ENCODE assay signal across 16 cellular contexts in the genomic region with DNA sequence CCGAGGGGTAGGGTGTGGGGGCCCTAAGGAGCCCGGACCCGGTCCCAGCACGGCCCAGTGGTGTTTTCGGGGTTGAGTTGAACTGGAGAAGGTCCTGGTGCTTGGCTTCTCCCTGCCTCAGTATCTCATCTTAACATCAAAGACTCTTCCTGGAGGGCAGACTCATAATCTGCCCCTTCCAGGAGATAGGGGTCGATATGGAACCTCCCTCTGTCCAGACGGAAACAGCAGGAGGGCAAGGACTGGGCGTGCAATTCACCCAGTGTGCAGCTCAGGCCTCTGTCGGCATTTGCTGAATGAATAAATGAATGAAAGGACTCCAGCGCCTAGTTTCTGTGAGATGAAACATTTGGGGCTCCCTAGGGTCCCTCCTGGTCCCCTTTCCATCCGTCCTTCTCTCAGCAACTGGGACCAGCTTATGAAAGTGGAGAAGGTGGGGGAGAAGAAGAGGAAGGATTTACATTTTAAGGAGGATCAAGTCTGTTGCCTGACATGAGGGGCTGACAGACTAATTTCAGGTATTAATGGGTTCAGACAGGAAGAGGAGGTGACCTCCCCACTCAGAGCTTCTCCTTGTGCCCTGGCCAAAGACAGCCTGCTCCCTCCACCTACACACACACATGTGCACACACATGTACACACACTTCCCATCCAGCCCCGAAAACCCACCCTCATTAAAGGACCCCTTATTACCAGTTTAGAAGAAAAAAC. TPM values are rescaled to one million over a fixed set of nuclear protein-coding genes. Genes with fewer than 3 reads are reported as not detected.
DNase-seq lines count a peak whose midpoint lies in the region; ATAC-seq, FAIRE-seq and TF ChIP-seq lines count a peak whose summit lies in the region.
"Had no signal": no experiment of that assay in that cellular context is flagged by ENCODE, and none has a peak within 500 bp of the region (broad histone marks: within the 10 kb centered on the region; RNA-seq: fewer than 3 reads in every experiment).

No MANE protein-coding gene starts in this region.

- H3K4me3 Mint-ChIP-seq in Caco-2 (ENCODE audit: unreplicated experiment) (peak overlapping the region; percentile 40), natural killer cell (peak overlapping the region; percentile 37)

- BruUV-seq in Caco-2 (replicated peaks; lab: Mats Ljungman, UMichigan) (no TSS peak), K562 (replicated peaks; lab: Mats Ljungman, UMichigan) (no TSS peak), OCI-LY7 (replicated peaks; lab: Mats Ljungman, UMichigan) (no TSS peak)

- CTCF ChIA-PET in Caco-2 (lab: Charles Lee) (interaction anchor here (0.7 to 2.7 kb wide), 2 partner anchors 10 to 803 kb away, joined by 3 to 10 read pairs; no protein-coding TSS in a partner anchor), K562 (lab: Yijun Ruan, JAX; ENCODE audit: low intra/inter-chr PET ratio) (no interaction called here), OCI-LY7 (lab: Charles Lee; ENCODE audit: unreplicated experiment) (no interaction called here)

- H3K27ac ChIP-seq in K562 (ENCODE audit: extremely low read depth, low read depth, low read length) (no peak overlapping the region), suprapubic skin (no peak overlapping the region), OCI-LY7 (ENCODE audit: low read depth, low read length, poor library complexity, severe bottlenecking) (no peak overlapping the region)
- H3K27ac ChIP-seq: BLaER1 treated with 17β-estradiol and CSF1 and Interleukin-3, amounts not matched to agents 10 nM and 100 nM; right atrium auricular region had no signal

- DNase-seq in Caco-2 (no peak), K562 (ENCODE audit: extremely low read depth in 1 of 4, low spot score in 3 of 4) (no peak), natural killer cell (no peak), suprapubic skin (ENCODE audit: low spot score in 2 of 2) (no peak), OCI-LY7 (ENCODE audit: low spot score) (no peak)
- DNase-seq: head of caudate nucleus, NCI-H1105, SIG-M5, trophoblast cell had no signal

- H3K9ac ChIP-seq in K562 (ENCODE audit: insufficient read depth in 1 of 2, low read depth in 2 of 2, low read length in 2 of 2) = no peak overlapping the region

- H3K27ac Mint-ChIP-seq in Caco-2 (ENCODE audit: unreplicated experiment) = no peak overlapping the region
- H3K27ac Mint-ChIP-seq in natural killer cell = no peak overlapping the region

- no peak for TF ChIP-seq CTCF in Caco-2 (IDR thresholded peaks at IDR 0.05; ENCODE audit: insufficient read depth in 1 of 2, low read depth in 1 of 2, low read length in 1 of 2, severe bottlenecking in 1 of 2, unreplicated experiment in 1 of 2)
- TF ChIP-seq CTCF in K562 (IDR thresholded peaks at IDR 0.05 in 2 of 3, conservative IDR thresholded peaks at IDR 0.05 in 1 of 3; ENCODE audit: insufficient read depth in 2 of 3, low read depth in 1 of 3, low read length in 3 of 3) = no peak
- no peak for TF ChIP-seq CTCF in natural killer cell (IDR thresholded peaks at IDR 0.05)
- no peak for TF ChIP-seq CTCF in suprapubic skin (IDR thresholded peaks at IDR 0.05)
- no peak for TF ChIP-seq CTCF in OCI-LY7 (conservative IDR thresholded peaks at IDR 0.05; ENCODE audit: low read length)

- peaks cover 10% of the 10 kb centered on the region for H3K36me3 Mint-ChIP-seq in Caco-2 (ENCODE audit: insufficient read depth, unreplicated experiment)
- H3K36me3 Mint-ChIP-seq in natural killer cell = no peaks in the 10 kb centered on the region

- 21% methylated on average over 11 of the region's 12 CpGs for WGBS in K562 (ENCODE audit: insufficient coverage, low coverage, missing lambda C conversion rate)
- 74% methylated on average over 6 of the region's 12 CpGs for WGBS in suprapubic skin

- no peaks in the 10 kb centered on the region for H3K4me1 ChIP-seq in Caco-2
- peaks cover 6 to 52% of the 10 kb centered on the region in 2 experiments; a peak in 3 of 5 replicates for H3K4me1 ChIP-seq in K562 (replicated peaks in 1 of 2; ENCODE audit: control insufficient read depth in 2 of 2, insufficient read depth in 2 of 2, low read length in 2 of 2)
- peaks cover 43% of the 10 kb centered on the region for H3K4me1 ChIP-seq in suprapubic skin
- peaks cover 49% of the 10 kb centered on the region for H3K4me1 ChIP-seq in OCI-LY7 (ENCODE audit: insufficient read depth, low read length, poor library complexity, severe bottlenecking)

- FAIRE-seq in K562 (lab: Jason Lieb, UNC) = peak; percentile 65

- H4K20me1 ChIP-seq in K562 (replicated peaks; ENCODE audit: control insufficient read depth, insufficient read depth, low read length) (peaks cover 9% of the 10 kb centered on the region; the same call in 1 of the 2 replicates), OCI-LY7 (ENCODE audit: insufficient read depth, low read length) (0 out of 2 replicates have a peak, but pooled peaks cover 6% of the 10 kb centered on the region)

- H3K36me3 ChIP-seq in Caco-2 (ENCODE audit: control insufficient read depth, insufficient read depth, low read length) = no peaks in the 10 kb centered on the region
- no peaks in the 10 kb centered on the region for H3K36me3 ChIP-seq in K562 (ENCODE audit: control insufficient read depth, insufficient read depth, low read length)
- H3K36me3 ChIP-seq in suprapubic skin = no peaks in the 10 kb centered on the region
- H3K36me3 ChIP-seq in OCI-LY7 (ENCODE audit: insufficient read depth, low read length) = no peaks in the 10 kb centered on the region
- H3K36me3 ChIP-seq: BLaER1 treated with 17β-estradiol and CSF1 and Interleukin-3, amounts not matched to agents 10 nM and 100 nM; right atrium auricular region had no signal

- peak; percentile 18 for TF ChIP-seq POLR2A in GM19193 (IDR thresholded peaks at IDR 0.05; ENCODE audit: extremely low read depth, insufficient read depth, insufficient read length)
- TF ChIP-seq POLR2A in K562 (conservative IDR thresholded peaks at IDR 0.05) = no peak
- TF ChIP-seq POLR2A in suprapubic skin (IDR thresholded peaks at IDR 0.05) = no peak

- no peak overlapping the region for H3K4me2 ChIP-seq in K562 (ENCODE audit: insufficient read depth, low read length)
- H3K4me2 ChIP-seq in OCI-LY7 (ENCODE audit: low read length) = no peak overlapping the region

- H2AFZ ChIP-seq in K562 (ENCODE audit: low read depth, low read length) = no peak overlapping the region
- no peak overlapping the region for H2AFZ ChIP-seq in OCI-LY7 (ENCODE audit: low read length)

- no peaks in the 10 kb centered on the region for H3K79me2 ChIP-seq in K562 (ENCODE audit: control insufficient read depth, insufficient read depth, low read length)
- no peaks in the 10 kb centered on the region for H3K79me2 ChIP-seq in OCI-LY7 (ENCODE audit: insufficient read depth, low read depth, low read length)

- POLR2A ChIA-PET in Caco-2 (lab: Charles Lee) (interaction anchor here (0.7 kb wide), 1 partner anchor 70 kb away, joined by 7 read pairs; no protein-coding TSS in a partner anchor), K562 (lab: Yijun Ruan, JAX) (no interaction called here), OCI-LY7 (lab: Charles Lee) (interaction anchor here (0.7 kb wide), 2 partner anchors 53 to 63 kb away, joined by 3 to 8 read pairs; no protein-coding TSS in a partner anchor)

- H3K4me1 Mint-ChIP-seq in Caco-2 (ENCODE audit: low read depth, unreplicated experiment) (peaks cover 7% of the 10 kb centered on the region), natural killer cell (peaks cover 0 to 31% of the 10 kb centered on the region in 2 donors)

- H3K27me3 Mint-ChIP-seq in Caco-2 (ENCODE audit: insufficient read depth, unreplicated experiment) (peaks cover 22% of the 10 kb centered on the region), natural killer cell (ENCODE audit: low read depth in 2 of 2) (peaks cover 24 to 34% of the 10 kb centered on the region in 2 donors)

- H3K27me3 ChIP-seq in Caco-2 (replicated peaks; ENCODE audit: control insufficient read depth, insufficient read depth, low read length) (no peaks in the 10 kb centered on the region; the same call in 1 of the 2 replicates), K562 (ENCODE audit: control insufficient read depth in 2 of 2, insufficient read depth in 2 of 2, low read length in 2 of 2) (0 out of 5 replicates have a peak, but pooled peaks cover 0 to 4% of the 10 kb centered on the region in 2 experiments), suprapubic skin (peaks cover 71% of the 10 kb centered on the region)

- intact Hi-C loops in Caco-2 (cut with micrococcal nuclease; ENCODE audit: unreplicated experiment) = no loop called here
- intact Hi-C loops in K562 (cut with micrococcal nuclease) = no loop called here
- intact Hi-C loops in natural killer cell (cut with micrococcal nuclease) = no loop called here
- intact Hi-C loops in OCI-LY7 (cut with micrococcal nuclease; ENCODE audit: unreplicated experiment) = loop anchor here (10.0 kb wide), 1 partner anchor 171 kb away; no protein-coding TSS in a partner anchor

- no peaks in the 10 kb centered on the region for H3K9me3 Mint-ChIP-seq in Caco-2 (ENCODE audit: unreplicated experiment)
- no peaks in the 10 kb centered on the region for H3K9me3 Mint-ChIP-seq in natural killer cell

- H3K9me1 ChIP-seq in K562 (ENCODE audit: control insufficient read depth, insufficient read depth, low read length) = no peaks in the 10 kb centered on the region

- H3K9me2 ChIP-seq in OCI-LY7 (ENCODE audit: insufficient read depth, low read length) = no peaks in the 10 kb centered on the region

- TF ChIP-seq RAD21 in K562 (CRISPR knock-in tag; conservative IDR thresholded peaks at IDR 0.05 in 1 of 2, IDR thresholded peaks at IDR 0.05 in 1 of 2) = no peak

- ATAC-seq in K562 (no peak), natural killer cell (no peak), GM18502 (IDR thresholded peaks at IDR 0.05; ENCODE audit: poor library complexity, unreplicated experiment) (no peak)

- no peak overlapping the region for H3K4me3 ChIP-seq in Caco-2 (ENCODE audit: low read depth, low read length)
- no peak overlapping the region for H3K4me3 ChIP-seq in K562
- H3K4me3 ChIP-seq in suprapubic skin = no peak overlapping the region
- H3K4me3 ChIP-seq in OCI-LY7 (ENCODE audit: low read depth, low read length, poor library complexity, severe bottlenecking) = no peak overlapping the region

- in situ Hi-C loops in K562 (cut with MboI) = no loop called here

- TF ChIP-seq EP300 in K562 (IDR thresholded peaks at IDR 0.05; ENCODE audit: low read length) (no peak), suprapubic skin (IDR thresholded peaks at IDR 0.05) (no peak)

- H3K9me3 ChIP-seq in Caco-2 (no peaks in the 10 kb centered on the region), K562 (replicated peaks; ENCODE audit: control insufficient read depth, insufficient read depth, low read depth, low read length) (no peaks in the 10 kb centered on the region), suprapubic skin (no peaks in the 10 kb centered on the region), OCI-LY7 (ENCODE audit: low read length) (no peaks in the 10 kb centered on the region)
- H3K9me3 ChIP-seq: BLaER1 treated with 17β-estradiol and CSF1 and Interleukin-3, amounts not matched to agents 10 nM and 100 nM; right atrium auricular region had no signal

RNA-seq across cellular contexts. Expression of gene SHISA8, which starts 1.1 kb away (rescaled TPM):
- total RNA-seq in Caco-2 (2022) = 1.4 and 2.2 TPM in 2 replicates
- total RNA-seq in K562 (2011; cell fraction: chromatin; rRNA removed; ENCODE audit: low replicate concordance) = 0.70 and 1.5 TPM in 2 replicates
- 2.4 and 5.5 TPM in 2 replicates for total RNA-seq in K562 (2011; cell fraction: nucleolus; rRNA removed)
- 1.5 and 2.1 TPM in 2 replicates for total RNA-seq in K562 (2011; cell fraction: nucleoplasm; rRNA removed)
- total RNA-seq in K562 (2014; rRNA removed) = 1.1 and 1.4 TPM in 2 replicates
- not detected in 2 replicates for total RNA-seq in K562 (2014; rRNA removed; fragmentation: Illumina TruSeq; extraction: Trizol)
- total RNA-seq in K562 (2015; rRNA removed; fragmentation: Illumina TruSeq; extraction: Trizol) = not detected in 2 replicates
- 2.2 TPM in 2 replicates for total RNA-seq in K562 (2021)
- 0.08 and 0.15 TPM in 2 replicates for polyA plus RNA-seq in K562 (2011; rRNA removed)
- polyA plus RNA-seq in K562 (2011; cell fraction: cytosol; rRNA removed) = 0.09 and 1.8 TPM in 2 replicates
- 2.7 and 8.7 TPM in 2 replicates for polyA plus RNA-seq in K562 (2011; cell fraction: nucleus; rRNA removed)
- polyA plus RNA-seq in K562 (2012) = 0.19 and 0.40 TPM in 2 replicates
- polyA plus RNA-seq in K562 (2014; fragmentation: Illumina TruSeq; extraction: Trizol) = not detected in 2 replicates
- under 1 TPM in 1 of 2 experiments, not detected in 1; 0.07 TPM for polyA plus RNA-seq in K562 (2014; fragmentation: Nextera tagmentation; extraction: Ambion mirVana)
- 0.50 and 3.3 TPM in 2 replicates for polyA plus RNA-seq in K562 (2014; rRNA removed)
- polyA minus RNA-seq in K562 (2011; rRNA and poly(A)+ RNA removed) = not detected in 2 replicates
- not detected in 2 replicates for polyA minus RNA-seq in K562 (2011; cell fraction: cytosol; rRNA and poly(A)+ RNA removed)
- 0.94 TPM in 1 of 2 replicates, not detected in the other for polyA minus RNA-seq in K562 (2011; cell fraction: nucleus; rRNA and poly(A)+ RNA removed)
- under 1 TPM in 1 of 3 donors, not detected in 2; 0.24 TPM for total RNA-seq in natural killer cell
- not detected for total RNA-seq in suprapubic skin
- total RNA-seq in OCI-LY7 (2014; rRNA removed; shearing (Covaris generic)) = not detected in 2 replicates
- total RNA-seq in OCI-LY7 (2022) = 0.61 and 0.74 TPM in 2 replicates
- total RNA-seq: epithelial cell of proximal tubule had no signal
- polyA plus RNA-seq: adipose tissue had no signal

RNA-seq across cellular contexts. Expression of gene TNFRSF13C, which starts 10.7 kb away (rescaled TPM):
- 2.2 and 2.4 TPM in 2 replicates for total RNA-seq in Caco-2 (2022)
- 5.1 and 11.0 TPM in 2 replicates for total RNA-seq in K562 (2011; cell fraction: chromatin; rRNA removed; ENCODE audit: low replicate concordance)
- 5.2 and 5.8 TPM in 2 replicates for total RNA-seq in K562 (2011; cell fraction: nucleolus; rRNA removed)
- total RNA-seq in K562 (2011; cell fraction: nucleoplasm; rRNA removed) = 6.7 and 7.9 TPM in 2 replicates
- 0.50 and 0.69 TPM in 2 replicates for total RNA-seq in K562 (2014; rRNA removed)
- 0.44 and 0.48 TPM in 2 replicates for total RNA-seq in K562 (2014; rRNA removed; fragmentation: Illumina TruSeq; extraction: Trizol)
- 0.30 and 0.47 TPM in 2 replicates for total RNA-seq in K562 (2015; rRNA removed; fragmentation: Illumina TruSeq; extraction: Trizol)
- 1.5 and 1.9 TPM in 2 replicates for total RNA-seq in K562 (2021)
- polyA plus RNA-seq in K562 (2011; rRNA removed) = 0.53 and 1.3 TPM in 2 replicates
- 0.79 and 0.86 TPM in 2 replicates for polyA plus RNA-seq in K562 (2011; cell fraction: cytosol; rRNA removed)
- 4.2 and 4.7 TPM in 2 replicates for polyA plus RNA-seq in K562 (2011; cell fraction: nucleus; rRNA removed)
- 0.68 and 1.4 TPM in 2 replicates for polyA plus RNA-seq in K562 (2012)
- 0.59 and 0.66 TPM in 2 replicates for polyA plus RNA-seq in K562 (2014; fragmentation: Illumina TruSeq; extraction: Trizol)
- polyA plus RNA-seq in K562 (2014; fragmentation: Nextera tagmentation; extraction: Ambion mirVana) = under 1 TPM; 0.08 to 0.13 TPM
- polyA plus RNA-seq in K562 (2014; rRNA removed) = 1.1 and 1.3 TPM in 2 replicates
- 0.53 and 0.60 TPM in 2 replicates for polyA minus RNA-seq in K562 (2011; rRNA and poly(A)+ RNA removed)
- polyA minus RNA-seq in K562 (2011; cell fraction: cytosol; rRNA and poly(A)+ RNA removed) = 0.57 and 0.91 TPM in 2 replicates
- 0.40 and 1.00 TPM in 2 replicates for polyA minus RNA-seq in K562 (2011; cell fraction: nucleus; rRNA and poly(A)+ RNA removed)
- 1 to 10 TPM; 2.4 to 3.2 (median 2.7) TPM for total RNA-seq in natural killer cell
- total RNA-seq in suprapubic skin = 1 to 10 TPM; 1.1 to 2.6 (median 1.9) TPM
- total RNA-seq in OCI-LY7 (2014; rRNA removed; shearing (Covaris generic)) = 10.9 and 21.3 TPM in 2 replicates
- 65.0 and 67.8 TPM in 2 replicates for total RNA-seq in OCI-LY7 (2022)

RNA-seq across cellular contexts. Expression of gene CENPM, which starts 31.0 kb away (rescaled TPM):
- 44.1 and 46.4 TPM in 2 replicates for total RNA-seq in Caco-2 (2022)
- 59.7 and 128 TPM in 2 replicates for total RNA-seq in K562 (2011; cell fraction: chromatin; rRNA removed; ENCODE audit: low replicate concordance)
- 89.4 and 117 TPM in 2 replicates for total RNA-seq in K562 (2011; cell fraction: nucleolus; rRNA removed)
- total RNA-seq in K562 (2011; cell fraction: nucleoplasm; rRNA removed) = 68.9 and 92.5 TPM in 2 replicates
- 67.7 and 77.1 TPM in 2 replicates for total RNA-seq in K562 (2014; rRNA removed)
- 9.9 and 11.3 TPM in 2 replicates for total RNA-seq in K562 (2014; rRNA removed; fragmentation: Illumina TruSeq; extraction: Trizol)
- 32.3 and 33.8 TPM in 2 replicates for total RNA-seq in K562 (2015; rRNA removed; fragmentation: Illumina TruSeq; extraction: Trizol)
- 36.2 and 37.4 TPM in 2 replicates for total RNA-seq in K562 (2021)
- polyA plus RNA-seq in K562 (2011; rRNA removed) = 18.8 and 25.3 TPM in 2 replicates
- polyA plus RNA-seq in K562 (2011; cell fraction: cytosol; rRNA removed) = 25.2 and 56.0 TPM in 2 replicates
- 59.7 and 86.8 TPM in 2 replicates for polyA plus RNA-seq in K562 (2011; cell fraction: nucleus; rRNA removed)
- 43.0 and 48.0 TPM in 2 replicates for polyA plus RNA-seq in K562 (2012)
- 23.6 and 41.3 TPM in 2 replicates for polyA plus RNA-seq in K562 (2014; fragmentation: Illumina TruSeq; extraction: Trizol)
- 10 to 100 TPM; 19.3 to 36.7 TPM for polyA plus RNA-seq in K562 (2014; fragmentation: Nextera tagmentation; extraction: Ambion mirVana)
- polyA plus RNA-seq in K562 (2014; rRNA removed) = 49.6 and 53.0 TPM in 2 replicates
- polyA minus RNA-seq in K562 (2011; rRNA and poly(A)+ RNA removed) = 16.4 and 23.1 TPM in 2 replicates
- polyA minus RNA-seq in K562 (2011; cell fraction: cytosol; rRNA and poly(A)+ RNA removed) = 13.0 and 23.0 TPM in 2 replicates
- 37.2 and 46.0 TPM in 2 replicates for polyA minus RNA-seq in K562 (2011; cell fraction: nucleus; rRNA and poly(A)+ RNA removed)
- 1 to 10 TPM; 4.2 to 7.1 (median 6.1) TPM for total RNA-seq in natural killer cell
- 10 to 100 TPM in 1 of 4 donors, 1 to 10 TPM in 3; 8.8 to 16.5 (median 9.2) TPM for total RNA-seq in suprapubic skin
- 347 and 354 TPM in 2 replicates for total RNA-seq in OCI-LY7 (2014; rRNA removed; shearing (Covaris generic))
- 189 and 217 TPM in 2 replicates for total RNA-seq in OCI-LY7 (2022)
- total RNA-seq: right atrium auricular region had no signal

RNA-seq across cellular contexts. Expression of gene SEPTIN3, which starts 53.3 kb away (rescaled TPM):
- total RNA-seq in Caco-2 (2022) (2.2 TPM in 2 replicates), K562 (2014; rRNA removed) (not detected in 2 replicates), K562 (2014; rRNA removed; fragmentation: Illumina TruSeq; extraction: Trizol) (not detected in 2 replicates), K562 (2015; rRNA removed; fragmentation: Illumina TruSeq; extraction: Trizol) (not detected in 2 replicates), K562 (2021) (not detected in 2 replicates), natural killer cell (under 1 TPM in 1 of 3 donors, not detected in 2; 0.38 TPM), suprapubic skin (1 to 10 TPM; 1.1 to 2.7 (median 1.7) TPM), OCI-LY7 (2022) (1.9 and 2.1 TPM in 2 replicates)
- not detected in 2 replicates for total RNA-seq in K562 (2011; cell fraction: chromatin; rRNA removed; ENCODE audit: low replicate concordance)
- not detected in 2 replicates for total RNA-seq in K562 (2011; cell fraction: nucleolus; rRNA removed)
- total RNA-seq in K562 (2011; cell fraction: nucleoplasm; rRNA removed) = not detected in 2 replicates
- polyA plus RNA-seq in K562 (2011; rRNA removed) (0.06 and 0.08 TPM in 2 replicates), K562 (2014; fragmentation: Illumina TruSeq; extraction: Trizol) (not detected in 2 replicates), K562 (2014; fragmentation: Nextera tagmentation; extraction: Ambion mirVana) (not detected), K562 (2014; rRNA removed) (not detected in 2 replicates)
- 0.01 TPM in 1 of 2 replicates, not detected in the other for polyA plus RNA-seq in K562 (2011; cell fraction: cytosol; rRNA removed)
- 0.03 and 0.10 TPM in 2 replicates for polyA plus RNA-seq in K562 (2011; cell fraction: nucleus; rRNA removed)
- polyA plus RNA-seq in K562 (2012) = 0.01 and 0.04 TPM in 2 replicates
- 0.06 TPM in 1 of 2 replicates, not detected in the other for polyA minus RNA-seq in K562 (2011; rRNA and poly(A)+ RNA removed)
- polyA minus RNA-seq in K562 (2011; cell fraction: cytosol; rRNA and poly(A)+ RNA removed) = not detected in 2 replicates
- polyA minus RNA-seq in K562 (2011; cell fraction: nucleus; rRNA and poly(A)+ RNA removed) = not detected in 2 replicates
- 0.46 and 1.1 TPM in 2 replicates for total RNA-seq in OCI-LY7 (2014; rRNA removed; shearing (Covaris generic))
- total RNA-seq: myocyte had no signal
